Comparison of ENCODE assay signal across 32 cellular contexts in genomic region chr12:12683298-12683697, GRCh38. TPM values are rescaled to one million over a fixed set of nuclear protein-coding genes. Genes with fewer than 3 reads are reported as not detected.
DNase-seq lines count a peak whose midpoint lies in the region; ATAC-seq and TF ChIP-seq lines count a peak whose summit lies in the region.
"Had no signal": no experiment of that assay in that cellular context is flagged by ENCODE, and none has a peak within 500 bp of the region (broad histone marks: within the 10 kb centered on the region; RNA-seq: fewer than 3 reads in every experiment).

No MANE protein-coding gene starts in this region.

- POLR2A ChIA-PET in WTC11 (lab: Charles Lee) = interaction anchor here (1.5 kb wide), 1 partner anchor 42 kb away, joined by 4 read pairs; no protein-coding TSS in a partner anchor

- H4K20me1 ChIP-seq in GM23338 (replicated peaks; ENCODE audit: insufficient read depth) = 0 out of 2 replicates have a peak, but pooled peaks cover 2% of the 10 kb centered on the region

- H3K4me2 ChIP-seq in GM23338 = peak overlapping the region; percentile 78

- no peak overlapping the region for H2AFZ ChIP-seq in GM23338

- H3K27ac ChIP-seq in GM23338 (ENCODE audit: low read depth) = no peak overlapping the region; the same call in 1 of the 2 replicates
- H3K27ac ChIP-seq: gastrocnemius medialis, psoas muscle, sigmoid colon, SK-N-MC, thoracic aorta, vagina had no signal

- 0 out of 2 replicates have a peak, but pooled peaks cover 3% of the 10 kb centered on the region for H3F3A ChIP-seq in GM23338 (replicated peaks; ENCODE audit: low read depth)

- in situ Hi-C loops in KBM-7 (cut with MboI; ENCODE audit: low pct_unique_long_range_greater_than_20kb, low sequenced_read_pairs) = loop anchor here (25.0 kb wide), 2 partner anchors 296 to 596 kb away; no protein-coding TSS in a partner anchor

- peaks cover 22% of the 10 kb centered on the region for H3K79me2 ChIP-seq in GM23338 (replicated peaks; ENCODE audit: insufficient read depth)

- CTCF ChIA-PET in WTC11 (lab: Charles Lee) = interaction anchor here (0.8 to 1.3 kb wide), 3 partner anchors 28 to 119 kb away, joined by 3 to 8 read pairs (median 5); no protein-coding TSS in a partner anchor

- peak overlapping the region; percentile 92 for H3K4me3 Mint-ChIP-seq in GM23338
- H3K4me3 Mint-ChIP-seq in WTC11 = peak overlapping the region; percentile 93
- peak overlapping the region; percentile 96 for H3K4me3 Mint-ChIP-seq in glutamatergic neuron (ENCODE audit: unreplicated experiment)
- H3K4me3 Mint-ChIP-seq in neural crest cell = peak overlapping the region; percentile 98
- H3K4me3 Mint-ChIP-seq: CD8-positive, alpha-beta memory T cell; central memory CD8-positive, alpha-beta T cell; stimulated activated naive CD8-positive, alpha-beta T cell treated with anti-CD3 and anti-CD28 coated beads, Interleukin-15, amount 100 ng/mL, for 72 hours; T-helper 1 cell treated with Interleukin-12 subunit alpha and Interleukin-12 subunit beta and Interleukin-4 antibody, amounts not matched to agents 30 μg/mL and 1 μg/mL, for 36 hours had no signal

- DNase-seq in GM23338 (ENCODE audit: low spot score) = no peak
- DNase-seq in WTC11 (ENCODE audit: low spot score) = no peak
- DNase-seq in glutamatergic neuron = no peak
- DNase-seq in neural crest cell (ENCODE audit: low read depth, low spot score) = no peak
- DNase-seq in NK-92 treated with Interleukin-12 subunit alpha and Interleukin-12 subunit beta, amount 100 ng/mL, for 24 hours (lab: John Stamatoyannopoulos, UW) = no peak
- no peak for DNase-seq in KBM-7
- no peak for DNase-seq in dedifferentiated amniotic fluid mesenchymal stem cell (ENCODE audit: extremely low spot score)
- DNase-seq: activated CD4-positive, alpha-beta T cell treated with anti-CD3 and anti-CD28 coated beads, Interleukin-2, amount 50 U/mL, for 4 hours; activated naive CD4-positive, alpha-beta T cell; CD8-positive, alpha-beta memory T cell; DMS 273 treated with DMSO at 0.1 percent for 48 hours; EL; gastrocnemius medialis; H7; IMR-90; NCI-H146; NCI-H2107; OCI-M1; psoas muscle; sigmoid colon; stimulated activated CD4-positive, alpha-beta T cell treated with anti-CD3 and anti-CD28 coated beads, Interleukin-12 subunit alpha, Interleukin-12 subunit beta, amount 100 ng/mL, for 4 hours; stimulated activated CD4-positive, alpha-beta T cell treated with anti-CD3 and anti-CD28 coated beads, Interleukin-2, amount 100 ng/mL, for 48 hours; stimulated activated naive CD8-positive, alpha-beta T cell treated with anti-CD3 and anti-CD28 coated beads, Interleukin-15, amount 100 ng/mL, for 72 hours had no signal

- ATAC-seq in GM23338 (no peak), WTC11 (no peak), HG02642 (IDR thresholded peaks at IDR 0.05; ENCODE audit: poor library complexity, unreplicated experiment) (no peak)
- ATAC-seq: GM12878; left lobe of liver; psoas muscle; stimulated activated naive CD8-positive, alpha-beta T cell treated with anti-CD3 and anti-CD28 coated beads, Interleukin-15, amount 100 ng/mL, for 72 hours had no signal

- H3K27me3 Mint-ChIP-seq in GM23338 (ENCODE audit: insufficient read depth, low read depth, poor library complexity) = peaks cover 22% of the 10 kb centered on the region
- H3K27me3 Mint-ChIP-seq in WTC11 (ENCODE audit: low read depth) = peaks cover 36% of the 10 kb centered on the region
- peaks cover 8% of the 10 kb centered on the region for H3K27me3 Mint-ChIP-seq in glutamatergic neuron (ENCODE audit: unreplicated experiment)
- no peaks in the 10 kb centered on the region for H3K27me3 Mint-ChIP-seq in neural crest cell (ENCODE audit: low read depth)
- H3K27me3 Mint-ChIP-seq: CD8-positive, alpha-beta memory T cell; central memory CD8-positive, alpha-beta T cell; stimulated activated naive CD8-positive, alpha-beta T cell treated with anti-CD3 and anti-CD28 coated beads, Interleukin-15, amount 100 ng/mL, for 72 hours had no signal

- H3K4me1 Mint-ChIP-seq in GM23338 = peaks cover 36% of the 10 kb centered on the region
- H3K4me1 Mint-ChIP-seq in WTC11 = peaks cover 34% of the 10 kb centered on the region
- peaks cover 27% of the 10 kb centered on the region for H3K4me1 Mint-ChIP-seq in glutamatergic neuron (ENCODE audit: low read depth, unreplicated experiment)
- peaks cover 62% of the 10 kb centered on the region for H3K4me1 Mint-ChIP-seq in neural crest cell
- H3K4me1 Mint-ChIP-seq: CD8-positive, alpha-beta memory T cell; central memory CD8-positive, alpha-beta T cell; stimulated activated naive CD8-positive, alpha-beta T cell treated with anti-CD3 and anti-CD28 coated beads, Interleukin-15, amount 100 ng/mL, for 72 hours had no signal

- peak overlapping the region; percentile 56 for H3K4me3 ChIP-seq in GM23338
- H3K4me3 ChIP-seq: gastrocnemius medialis, GM12878, psoas muscle, sigmoid colon, thoracic aorta, vagina had no signal

- H3K36me3 ChIP-seq in GM23338 (ENCODE audit: insufficient read depth) = no peaks in the 10 kb centered on the region
- H3K36me3 ChIP-seq: gastrocnemius medialis, sigmoid colon, thoracic aorta, vagina had no signal

- H3K4me1 ChIP-seq in GM23338 (ENCODE audit: insufficient read depth) = peaks cover 14% of the 10 kb centered on the region
- H3K4me1 ChIP-seq: psoas muscle, vagina had no signal

- no peaks in the 10 kb centered on the region for H3K36me3 Mint-ChIP-seq in GM23338 (ENCODE audit: low read depth)
- no peaks in the 10 kb centered on the region for H3K36me3 Mint-ChIP-seq in WTC11
- no peaks in the 10 kb centered on the region for H3K36me3 Mint-ChIP-seq in glutamatergic neuron (ENCODE audit: unreplicated experiment)
- H3K36me3 Mint-ChIP-seq in neural crest cell (ENCODE audit: low read depth) = no peaks in the 10 kb centered on the region

- H3K27ac Mint-ChIP-seq in GM23338 = no peak overlapping the region
- no peak overlapping the region for H3K27ac Mint-ChIP-seq in WTC11
- peak overlapping the region; percentile 95 for H3K27ac Mint-ChIP-seq in glutamatergic neuron (ENCODE audit: unreplicated experiment)
- H3K27ac Mint-ChIP-seq in neural crest cell (ENCODE audit: unreplicated experiment) = peak overlapping the region; percentile 98
- H3K27ac Mint-ChIP-seq: CD8-positive, alpha-beta memory T cell; stimulated activated naive CD8-positive, alpha-beta T cell treated with anti-CD3 and anti-CD28 coated beads, Interleukin-15, amount 100 ng/mL, for 72 hours; T-helper 1 cell treated with Interleukin-12 subunit alpha and Interleukin-12 subunit beta and Interleukin-4 antibody, amounts not matched to agents 30 μg/mL and 1 μg/mL, for 36 hours had no signal

- no peaks in the 10 kb centered on the region for H3K9me2 ChIP-seq in GM23338 (ENCODE audit: insufficient read depth)

- H3K9me3 Mint-ChIP-seq in GM23338 (no peaks in the 10 kb centered on the region), WTC11 (no peaks in the 10 kb centered on the region), glutamatergic neuron (ENCODE audit: unreplicated experiment) (peaks cover 6% of the 10 kb centered on the region), neural crest cell (no peaks in the 10 kb centered on the region)
- H3K9me3 Mint-ChIP-seq: CD8-positive, alpha-beta memory T cell; central memory CD8-positive, alpha-beta T cell; stimulated activated naive CD8-positive, alpha-beta T cell treated with anti-CD3 and anti-CD28 coated beads, Interleukin-15, amount 100 ng/mL, for 72 hours; T-helper 1 cell treated with Interleukin-12 subunit alpha and Interleukin-12 subunit beta and Interleukin-4 antibody, amounts not matched to agents 30 μg/mL and 1 μg/mL, for 36 hours had no signal

- H3K27me3 ChIP-seq in GM23338 (ENCODE audit: insufficient read depth) = peaks cover 17% of the 10 kb centered on the region
- H3K27me3 ChIP-seq: gastrocnemius medialis, sigmoid colon, vagina had no signal

- TF ChIP-seq CTCF in GM23338 (conservative IDR thresholded peaks at IDR 0.05; ENCODE audit: low read depth in 2 of 2) (no peak), WTC11 (IDR thresholded peaks at IDR 0.05) (no peak), glutamatergic neuron (IDR thresholded peaks at IDR 0.05; ENCODE audit: partially characterized antibody, unreplicated experiment) (no peak), neural crest cell (conservative IDR thresholded peaks at IDR 0.05) (no peak)

TF ChIP-seq in GM23338, 12 proteins besides CTCF, POLR2A, EP300 and RAD21 (continues in another document):
- TF ChIP-seq STAT1 (IDR thresholded peaks at IDR 0.05; ENCODE audit: unreplicated experiment) = no peak
- no peak for TF ChIP-seq EZH2phosphoT487 (IDR thresholded peaks at IDR 0.05; ENCODE audit: unreplicated experiment)
- no peak for TF ChIP-seq ZNF114 (CRISPR knock-in tag; IDR thresholded peaks at IDR 0.05)
- TF ChIP-seq JUNB (IDR thresholded peaks at IDR 0.05; ENCODE audit: unreplicated experiment) = no peak
- no peak for TF ChIP-seq POLR2AphosphoS5 (IDR thresholded peaks at IDR 0.05; ENCODE audit: low read depth)
- no peak for TF ChIP-seq NANOG (IDR thresholded peaks at IDR 0.05; ENCODE audit: borderline replicate concordance)

TF ChIP-seq in WTC11, 78 proteins besides CTCF, POLR2A, EP300 and RAD21 (continues in another document):
- TF ChIP-seq NR1H2 (CRISPR knock-in tag; IDR thresholded peaks at IDR 0.05) (no peak), GRHL2 (CRISPR knock-in tag; IDR thresholded peaks at IDR 0.05; ENCODE audit: insufficient replicate concordance, severe bottlenecking) (no peak), ZNF671 (CRISPR knock-in tag; IDR thresholded peaks at IDR 0.05) (no peak)

RNA-seq across cellular contexts. Expression of gene GPR19, which starts 12.7 kb away (rescaled TPM):
- total RNA-seq in GM23338 (2014; rRNA removed; shearing (Covaris generic)) = 15.3 and 18.7 TPM in 2 replicates
- 12.1 and 14.3 TPM in 2 replicates for polyA plus RNA-seq in GM23338 (2016; fragmentation: Nextera tagmentation; extraction: Ambion mirVana)
- total RNA-seq in WTC11 (2021) (10.4 to 16.4 TPM (median 14.2 TPM) in 3 replicates), glutamatergic neuron (ENCODE audit: unreplicated experiment) (12.4 TPM), neural crest cell (19.1 and 21.8 TPM in 2 replicates)
- total RNA-seq: fibroblast of lung, gastrocnemius medialis, psoas muscle, vagina had no signal

RNA-seq across cellular contexts. Expression of gene CDKN1B, which starts 33.9 kb away (rescaled TPM):
- total RNA-seq in GM23338 (2014; rRNA removed; shearing (Covaris generic)) = 27.9 and 30.6 TPM in 2 replicates
- 9.3 and 9.5 TPM in 2 replicates for polyA plus RNA-seq in GM23338 (2016; fragmentation: Nextera tagmentation; extraction: Ambion mirVana)
- 34.2 to 38.4 TPM (median 34.8 TPM) in 3 replicates for total RNA-seq in WTC11 (2021)
- total RNA-seq in glutamatergic neuron (ENCODE audit: unreplicated experiment) = 36.0 TPM
- 47.9 and 52.5 TPM in 2 replicates for total RNA-seq in neural crest cell

Comparison
In these comparisons a context has a peak if more than half of its experiments do, and no peak if none do; other contexts are left out.
1. H3K27ac Mint-ChIP-seq: peak in glutamatergic neuron (single experiment) and neural crest cell (single experiment); none in GM23338 (single experiment) and WTC11 (single experiment).
2. Peak in every context shown above with its lines, with median percentiles within 50 percentile points of each other: H3K4me3 Mint-ChIP-seq.